Comparison of ENCODE assay signal across 2 cellular contexts in the genomic region with DNA sequence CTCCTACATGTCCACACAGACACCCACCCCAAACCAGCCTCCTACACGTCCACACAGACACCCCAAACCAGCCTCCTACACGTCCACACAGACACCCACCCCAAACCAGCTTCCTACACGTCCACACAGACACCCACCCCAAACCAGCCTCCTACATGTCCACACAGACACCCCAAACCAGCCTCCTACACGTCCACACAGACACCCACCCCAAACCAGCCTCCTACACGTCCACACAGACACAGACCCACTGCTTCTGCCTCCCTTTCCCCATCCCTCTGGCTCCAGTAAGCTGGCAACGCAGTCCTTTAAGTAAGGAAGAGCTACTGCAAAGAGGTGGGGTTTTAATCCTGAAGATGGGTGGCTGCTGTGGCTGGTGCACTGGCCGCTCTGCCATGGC. TPM values are rescaled to one million over a fixed set of nuclear protein-coding genes. Genes with fewer than 3 reads are reported as not detected.
"Had no signal": no experiment of that assay in that cellular context is flagged by ENCODE, and none has a peak within 500 bp of the region (broad histone marks: within the 10 kb centered on the region; RNA-seq: fewer than 3 reads in every experiment).

No MANE protein-coding gene starts in this region.

RNA-seq across cellular contexts. Expression of a gene that starts 27.8 kb away (rescaled TPM):
- total RNA-seq: PC-9, RPMI7951 had no signal
